ENCODE assay signal across 19 cellular contexts in genomic region chr6:13836170-13836569, GRCh38.
"Had no signal": no experiment of that assay in that cellular context is flagged by ENCODE, and none has a peak within 500 bp of the region (broad histone marks: within the 10 kb centered on the region; RNA-seq: fewer than 3 reads in every experiment).

No MANE protein-coding gene starts in this region.

- H3K27ac ChIP-seq: hepatocyte, sigmoid colon, skin epidermis, testis, tibial nerve, upper lobe of right lung had no signal

- H3K4me3 ChIP-seq: hepatocyte, sigmoid colon, skin epidermis, testis, tibial nerve, upper lobe of right lung had no signal

- DNase-seq: effector CD4-positive, alpha-beta T cell; endodermal cell; foreskin melanocyte; kidney; left colon; mesendoderm; naive thymus-derived CD4-positive, alpha-beta T cell; nephron progenitor cell; posterior cingulate gyrus; sigmoid colon; stimulated activated CD4-positive, alpha-beta T cell treated with anti-CD3 and anti-CD28 coated beads, Interleukin-2, amount 100 ng/mL, for 24 hours; stimulated activated CD4-positive, alpha-beta T cell treated with anti-CD3 and anti-CD28 coated beads, Interleukin-4, amount 100 ng/mL, for 4 hours; stimulated activated naive B cell treated with anti-CD40 and anti-IgM and Interleukin-4, amounts not matched to agents 10 μg/mL and 1 μg/mL and 100 μg/mL, for 72 hours; stimulated activated naive CD8-positive, alpha-beta T cell treated with anti-CD3 and anti-CD28 coated beads, Interleukin-15, amount 100 ng/mL, for 72 hours; testis; upper lobe of right lung had no signal

- H3K79me2 ChIP-seq: hepatocyte had no signal

- H3K27me3 ChIP-seq: hepatocyte, sigmoid colon, testis, tibial nerve, upper lobe of right lung had no signal

- H3K36me3 ChIP-seq: sigmoid colon, tibial nerve, upper lobe of right lung had no signal

- ATAC-seq: left colon; naive thymus-derived CD4-positive, alpha-beta T cell; stimulated activated naive B cell treated with anti-CD40 and anti-IgM and Interleukin-4, amounts not matched to agents 10 μg/mL and 1 μg/mL and 100 μg/mL, for 72 hours; stimulated activated naive CD8-positive, alpha-beta T cell treated with anti-CD3 and anti-CD28 coated beads, Interleukin-15, amount 100 ng/mL, for 72 hours; upper lobe of right lung had no signal

- H3K4me2 ChIP-seq: hepatocyte had no signal

- H3K9me3 ChIP-seq: sigmoid colon, testis, tibial nerve, upper lobe of right lung had no signal

- H2AFZ ChIP-seq: hepatocyte had no signal

- FAIRE-seq: kidney had no signal

- H3K4me1 ChIP-seq: testis, tibial nerve, upper lobe of right lung had no signal
